Comparison of ENCODE assay signal across 16 cellular contexts in genomic region chr9:20494035-20494434, GRCh38.
"Had no signal": no experiment of that assay in that cellular context is flagged by ENCODE, and none has a peak within 500 bp of the region (broad histone marks: within the 10 kb centered on the region; RNA-seq: fewer than 3 reads in every experiment).

No MANE protein-coding gene starts in this region.

- H3K9me3 ChIP-seq: SK-N-SH had no signal

- DNase-seq: KBM-7, MV-4-11, NCI-H1048, NCI-H1105, NCI-H1417, NCI-H1436 treated with DMSO at 0.1 percent for 48 hours, NCI-H1694, NCI-H187 treated with DMSO at 0.1 percent for 48 hours, NCI-H2029 treated with DMSO at 0.1 percent for 48 hours, NCI-H2171 treated with DMSO at 0.1 percent for 48 hours, NCI-H524, NCI-H526 treated with DMSO at 0.1 percent for 48 hours, NCI-H774, Right ventricle myocardium superior, RPMI8226, SK-N-SH had no signal

- H3K4me2 ChIP-seq: SK-N-SH had no signal

- H3K9ac ChIP-seq: SK-N-SH had no signal
